Comparison of ENCODE assay signal across 23 cellular contexts in genomic region chr10:3509355-3509754, GRCh38.
DNase-seq lines count a peak whose midpoint lies in the region; ATAC-seq, FAIRE-seq and TF ChIP-seq lines count a peak whose summit lies in the region.
"Had no signal": no experiment of that assay in that cellular context is flagged by ENCODE, and none has a peak within 500 bp of the region (broad histone marks: within the 10 kb centered on the region; RNA-seq: fewer than 3 reads in every experiment).

No MANE protein-coding gene starts in this region.

- H3K36me3 Mint-ChIP-seq in activated CD4-positive, alpha-beta T cell treated with anti-CD3 and anti-CD28 coated beads for 36 hours (ENCODE audit: low read depth), result no peaks in the 10 kb centered on the region
- no peaks in the 10 kb centered on the region for H3K36me3 Mint-ChIP-seq in stimulated activated effector memory CD8-positive, alpha-beta T cell treated with anti-CD3 and anti-CD28 coated beads, Interleukin-12 subunit alpha, Interleukin-12 subunit beta, amount 100 ng/mL, for 72 hours
- H3K36me3 Mint-ChIP-seq in CD4-positive, alpha-beta memory T cell, result no peaks in the 10 kb centered on the region
- H3K36me3 Mint-ChIP-seq: CD4-positive, CD25-positive, alpha-beta regulatory T cell had no signal

- no peaks in the 10 kb centered on the region for H3K9me3 ChIP-seq in K562 (replicated peaks; ENCODE audit: control insufficient read depth, insufficient read depth, low read depth, low read length)
- no peaks in the 10 kb centered on the region for H3K9me3 ChIP-seq in CD4-positive, alpha-beta memory T cell (ENCODE audit: control insufficient read depth in 1 of 2, low read length in 2 of 2)
- H3K9me3 ChIP-seq: HAP-1 had no signal

- H3K4me3 ChIP-seq in K562, result no peak overlapping the region
- H3K4me3 ChIP-seq in CD4-positive, alpha-beta memory T cell (ENCODE audit: low read length in 2 of 2), result no peak overlapping the region
- H3K4me3 ChIP-seq: BLaER1, GM12878, GM23338, HAP-1 had no signal

- H3K79me2 ChIP-seq in K562 (ENCODE audit: control insufficient read depth, insufficient read depth, low read length), result no peaks in the 10 kb centered on the region

- POLR2A ChIA-PET in activated CD4-positive, alpha-beta T cell treated with anti-CD3 and anti-CD28 coated beads for 36 hours (lab: Charles Lee), result no interaction called here
- POLR2A ChIA-PET in K562 (lab: Yijun Ruan, JAX), result no interaction called here
- POLR2A ChIA-PET in CD4-positive, alpha-beta memory T cell (lab: Charles Lee; ENCODE audit: partially characterized antibody), result no interaction called here

- H4K20me1 ChIP-seq in K562 (replicated peaks; ENCODE audit: control insufficient read depth, insufficient read depth, low read length), result no peaks in the 10 kb centered on the region
- H4K20me1 ChIP-seq: BLaER1 had no signal

- in situ Hi-C loops in K562 (cut with MboI), result no loop called here

- 0% methylated on average over 3 of the region's 3 CpGs for WGBS in K562 (ENCODE audit: insufficient coverage, low coverage, missing lambda C conversion rate)

- H3K27me3 Mint-ChIP-seq in activated CD4-positive, alpha-beta T cell treated with anti-CD3 and anti-CD28 coated beads for 36 hours, result peaks cover 2% of the 10 kb centered on the region
- peaks cover 2% of the 10 kb centered on the region for H3K27me3 Mint-ChIP-seq in stimulated activated naive CD8-positive, alpha-beta T cell treated with anti-CD3 and anti-CD28 coated beads, Interleukin-15, amount 100 ng/mL, for 72 hours
- H3K27me3 Mint-ChIP-seq in CD4-positive, alpha-beta memory T cell, result peaks cover 0 to 2% of the 10 kb centered on the region in 2 donors
- H3K27me3 Mint-ChIP-seq: B cell; CD4-positive, CD25-positive, alpha-beta regulatory T cell had no signal

- H3K27me3 ChIP-seq in K562 (ENCODE audit: control insufficient read depth in 2 of 2, insufficient read depth in 2 of 2, low read length in 2 of 2), result peaks cover 0 to 8% of the 10 kb centered on the region in 2 experiments; a peak in 2 of 5 replicates
- H3K27me3 ChIP-seq in CD4-positive, alpha-beta memory T cell (ENCODE audit: insufficient read depth, low read length), result no peaks in the 10 kb centered on the region
- H3K27me3 ChIP-seq: BLaER1 had no signal

- peak; percentile 65 for ATAC-seq in activated CD4-positive, alpha-beta T cell treated with anti-CD3 and anti-CD28 coated beads for 36 hours
- ATAC-seq in stimulated activated naive CD8-positive, alpha-beta T cell treated with anti-CD3 and anti-CD28 coated beads, Interleukin-15, Interleukin-2, amounts not matched to agents 100 U/mL and 50 U/mL, for 24 hours, result peak; percentile 52
- no peak for ATAC-seq in stimulated activated naive CD8-positive, alpha-beta T cell treated with anti-CD3 and anti-CD28 coated beads, Interleukin-15, amount 100 ng/mL, for 72 hours
- no peak for ATAC-seq in K562
- ATAC-seq in stimulated activated effector memory CD8-positive, alpha-beta T cell treated with anti-CD3 and anti-CD28 coated beads, Interleukin-12 subunit alpha, Interleukin-12 subunit beta, amount 100 ng/mL, for 72 hours, result peak; percentile 70
- ATAC-seq: GM12878, GM23338 had no signal

- no peaks in the 10 kb centered on the region for H3K36me3 ChIP-seq in K562 (ENCODE audit: control insufficient read depth, insufficient read depth, low read length)
- H3K36me3 ChIP-seq in CD4-positive, alpha-beta memory T cell (ENCODE audit: insufficient read depth, low read length), result no peaks in the 10 kb centered on the region
- H3K36me3 ChIP-seq: BLaER1, HAP-1 had no signal

- BruUV-seq in K562 (replicated peaks; lab: Mats Ljungman, UMichigan), result no TSS peak

- no peak for FAIRE-seq in K562 (lab: Jason Lieb, UNC)
- no peak for FAIRE-seq in H54 (lab: Jason Lieb, UNC)
- FAIRE-seq: A204.1, D721Med, GM12878 had no signal

- H3K27ac ChIP-seq in K562 (ENCODE audit: extremely low read depth, low read depth, low read length), result no peak overlapping the region
- H3K27ac ChIP-seq in CD4-positive, alpha-beta memory T cell (ENCODE audit: low read depth, low read length), result no peak overlapping the region
- H3K27ac ChIP-seq: 22Rv1, BLaER1, C4-2B had no signal

- no peak overlapping the region for H3K4me3 Mint-ChIP-seq in activated CD4-positive, alpha-beta T cell treated with anti-CD3 and anti-CD28 coated beads for 36 hours
- no peak overlapping the region for H3K4me3 Mint-ChIP-seq in stimulated activated naive CD8-positive, alpha-beta T cell treated with anti-CD3 and anti-CD28 coated beads, Interleukin-15, amount 100 ng/mL, for 72 hours
- H3K4me3 Mint-ChIP-seq in stimulated activated effector memory CD8-positive, alpha-beta T cell treated with anti-CD3 and anti-CD28 coated beads, Interleukin-12 subunit alpha, Interleukin-12 subunit beta, amount 100 ng/mL, for 72 hours, result no peak overlapping the region
- H3K4me3 Mint-ChIP-seq in CD4-positive, alpha-beta memory T cell, result no peak overlapping the region
- H3K4me3 Mint-ChIP-seq: B cell; CD4-positive, CD25-positive, alpha-beta regulatory T cell; CD8-positive, alpha-beta memory T cell; GM23338 had no signal

- H3K9me3 Mint-ChIP-seq in activated CD4-positive, alpha-beta T cell treated with anti-CD3 and anti-CD28 coated beads for 36 hours (ENCODE audit: low read depth), result no peaks in the 10 kb centered on the region
- no peaks in the 10 kb centered on the region for H3K9me3 Mint-ChIP-seq in stimulated activated naive CD8-positive, alpha-beta T cell treated with anti-CD3 and anti-CD28 coated beads, Interleukin-15, amount 100 ng/mL, for 72 hours
- H3K9me3 Mint-ChIP-seq in stimulated activated effector memory CD8-positive, alpha-beta T cell treated with anti-CD3 and anti-CD28 coated beads, Interleukin-12 subunit alpha, Interleukin-12 subunit beta, amount 100 ng/mL, for 72 hours, result no peaks in the 10 kb centered on the region
- peaks cover 0 to 2% (median 0%) of the 10 kb centered on the region in 8 donors for H3K9me3 Mint-ChIP-seq in CD4-positive, alpha-beta memory T cell
- H3K9me3 Mint-ChIP-seq: CD8-positive, alpha-beta memory T cell had no signal

- no peak for TF ChIP-seq CTCF in K562 (IDR thresholded peaks at IDR 0.05 in 2 of 3, conservative IDR thresholded peaks at IDR 0.05 in 1 of 3; ENCODE audit: insufficient read depth in 2 of 3, low read depth in 1 of 3, low read length in 3 of 3)

- no peak overlapping the region for H3K4me2 ChIP-seq in K562 (ENCODE audit: insufficient read depth, low read length)
- H3K4me2 ChIP-seq: BLaER1, GM23338 had no signal

- H3K9ac ChIP-seq in K562 (ENCODE audit: insufficient read depth in 1 of 2, low read depth in 2 of 2, low read length in 2 of 2), result no peak overlapping the region
- H3K9ac ChIP-seq: BLaER1 had no signal

- TF ChIP-seq POLR2A in K562 (conservative IDR thresholded peaks at IDR 0.05) (no peak), H54 (IDR thresholded peaks at IDR 0.05; ENCODE audit: low read depth, low read length) (no peak)

- no peaks in the 10 kb centered on the region for H3K4me1 Mint-ChIP-seq in activated CD4-positive, alpha-beta T cell treated with anti-CD3 and anti-CD28 coated beads for 36 hours
- no peaks in the 10 kb centered on the region for H3K4me1 Mint-ChIP-seq in stimulated activated naive CD8-positive, alpha-beta T cell treated with anti-CD3 and anti-CD28 coated beads, Interleukin-15, amount 100 ng/mL, for 72 hours
- H3K4me1 Mint-ChIP-seq in stimulated activated effector memory CD8-positive, alpha-beta T cell treated with anti-CD3 and anti-CD28 coated beads, Interleukin-12 subunit alpha, Interleukin-12 subunit beta, amount 100 ng/mL, for 72 hours, result peaks cover 31% of the 10 kb centered on the region
- H3K4me1 Mint-ChIP-seq in CD4-positive, alpha-beta memory T cell, result peaks cover 3 to 26% (median 9%) of the 10 kb centered on the region in 4 donors
- H3K4me1 Mint-ChIP-seq: B cell had no signal

- intact Hi-C loops in activated CD4-positive, alpha-beta T cell treated with anti-CD3 and anti-CD28 coated beads for 36 hours (cut with DNase I, micrococcal nuclease), result no loop called here
- intact Hi-C loops in K562 (cut with micrococcal nuclease), result no loop called here
- intact Hi-C loops in CD4-positive, alpha-beta memory T cell (cut with micrococcal nuclease), result no loop called here

- TF ChIP-seq EP300 in K562 (IDR thresholded peaks at IDR 0.05; ENCODE audit: low read length), result no peak

- H3K4me1 ChIP-seq in K562 (replicated peaks in 1 of 2; ENCODE audit: control insufficient read depth in 2 of 2, insufficient read depth in 2 of 2, low read length in 2 of 2), result no peaks in the 10 kb centered on the region
- H3K4me1 ChIP-seq in CD4-positive, alpha-beta memory T cell (ENCODE audit: insufficient read depth, low read length), result peaks cover 8% of the 10 kb centered on the region
- H3K4me1 ChIP-seq: BLaER1, HAP-1 had no signal

- no peak overlapping the region for H3K27ac Mint-ChIP-seq in activated CD4-positive, alpha-beta T cell treated with anti-CD3 and anti-CD28 coated beads for 36 hours
- no peak overlapping the region for H3K27ac Mint-ChIP-seq in stimulated activated naive CD8-positive, alpha-beta T cell treated with anti-CD3 and anti-CD28 coated beads, Interleukin-15, amount 100 ng/mL, for 72 hours
- H3K27ac Mint-ChIP-seq in stimulated activated effector memory CD8-positive, alpha-beta T cell treated with anti-CD3 and anti-CD28 coated beads, Interleukin-12 subunit alpha, Interleukin-12 subunit beta, amount 100 ng/mL, for 72 hours, result no peak overlapping the region
- H3K27ac Mint-ChIP-seq in CD4-positive, alpha-beta memory T cell, result peak overlapping the region in 1 of 7 donors; percentile 31
- H3K27ac Mint-ChIP-seq: B cell; CD4-positive, CD25-positive, alpha-beta regulatory T cell; GM23338 had no signal

- H2AFZ ChIP-seq in K562 (ENCODE audit: low read depth, low read length), result no peak overlapping the region
- H2AFZ ChIP-seq: GM23338 had no signal

- no peaks in the 10 kb centered on the region for H3K9me1 ChIP-seq in K562 (ENCODE audit: control insufficient read depth, insufficient read depth, low read length)

- no peak for DNase-seq in activated CD4-positive, alpha-beta T cell treated with anti-CD3 and anti-CD28 coated beads for 36 hours
- DNase-seq in activated CD4-positive, alpha-beta T cell treated with anti-CD3 and anti-CD28 coated beads for 1 hour, result no peak
- no peak for DNase-seq in stimulated activated naive CD8-positive, alpha-beta T cell treated with anti-CD3 and anti-CD28 coated beads, Interleukin-15, Interleukin-2, amounts not matched to agents 100 U/mL and 50 U/mL, for 24 hours
- no peak for DNase-seq in stimulated activated naive CD8-positive, alpha-beta T cell treated with anti-CD3 and anti-CD28 coated beads, Interleukin-15, amount 100 ng/mL, for 72 hours
- DNase-seq in K562 (ENCODE audit: extremely low read depth in 1 of 4, low spot score in 3 of 4) (no peak), H54 (ENCODE audit: insufficient read length, low spot score) (no peak)
- no peak for DNase-seq in stimulated activated effector memory CD8-positive, alpha-beta T cell treated with anti-CD3 and anti-CD28 coated beads, Interleukin-12 subunit alpha, Interleukin-12 subunit beta, amount 100 ng/mL, for 72 hours (ENCODE audit: low spot score in 2 of 2)
- DNase-seq in CD4-positive, alpha-beta memory T cell, result no peak
- DNase-seq: CD4-positive, CD25-positive, alpha-beta regulatory T cell; CD8-positive, alpha-beta memory T cell; DMS 273 treated with DMSO at 0.1 percent for 48 hours; DMS79; EL; GDM1 had no signal

- TF ChIP-seq RAD21 in K562 (CRISPR knock-in tag; conservative IDR thresholded peaks at IDR 0.05 in 1 of 2, IDR thresholded peaks at IDR 0.05 in 1 of 2), result no peak

- CTCF ChIA-PET in activated CD4-positive, alpha-beta T cell treated with anti-CD3 and anti-CD28 coated beads for 36 hours (lab: Charles Lee), result no interaction called here
- CTCF ChIA-PET in K562 (lab: Yijun Ruan, JAX; ENCODE audit: low intra/inter-chr PET ratio), result no interaction called here
- CTCF ChIA-PET in CD4-positive, alpha-beta memory T cell (lab: Charles Lee; ENCODE audit: partially characterized antibody), result no interaction called here

Comparison
In these comparisons a context has a peak if more than half of its experiments do, and no peak if none do; other contexts are left out.
1. ATAC-seq: peak in activated CD4-positive, alpha-beta T cell treated with anti-CD3 and anti-CD28 coated beads for 36 hours (single experiment), stimulated activated naive CD8-positive, alpha-beta T cell treated with anti-CD3 and anti-CD28 coated beads, Interleukin-15, Interleukin-2, amounts not matched to agents 100 U/mL and 50 U/mL, for 24 hours (single experiment) and stimulated activated effector memory CD8-positive, alpha-beta T cell treated with anti-CD3 and anti-CD28 coated beads, Interleukin-12 subunit alpha, Interleukin-12 subunit beta, amount 100 ng/mL, for 72 hours (single experiment); none in stimulated activated naive CD8-positive, alpha-beta T cell treated with anti-CD3 and anti-CD28 coated beads, Interleukin-15, amount 100 ng/mL, for 72 hours (single experiment) and K562 (single experiment).